In genomic region chr11:70675697-70676374, GRCh38 we compare ENCODE assay signal across 1 cellular context.
TF ChIP-seq lines count a peak whose summit lies in the region.

No MANE protein-coding gene starts in this region.

TF ChIP-seq in SK-N-SH, 30 proteins besides CTCF, POLR2A, EP300 and RAD21:
- TF ChIP-seq REST (IDR thresholded peaks at IDR 0.05; ENCODE audit: low read depth, low read length) (no peak), MEF2A (IDR thresholded peaks at IDR 0.05; ENCODE audit: borderline replicate concordance, low read depth) (no peak), IRF3 (IDR thresholded peaks at IDR 0.05; ENCODE audit: low read depth, low read length) (no peak), NFIC (IDR thresholded peaks at IDR 0.05; ENCODE audit: borderline replicate concordance) (no peak), EZH2phosphoT487 (IDR thresholded peaks at IDR 0.05; ENCODE audit: borderline replicate concordance, low read depth) (no peak), FOSL2 (IDR thresholded peaks at IDR 0.05; ENCODE audit: borderline replicate concordance, low read depth) (no peak), USF1 (IDR thresholded peaks at IDR 0.05; ENCODE audit: borderline replicate concordance, low read depth) (no peak), TAF1 (IDR thresholded peaks at IDR 0.05; ENCODE audit: borderline replicate concordance, low read depth, low read length) (no peak)
